34 cellular contexts compared by ENCODE assay signal in genomic region chr4:16265820-16266219, GRCh38.
"Had no signal": no experiment of that assay in that cellular context is flagged by ENCODE, and none has a peak within 500 bp of the region (broad histone marks: within the 10 kb centered on the region; RNA-seq: fewer than 3 reads in every experiment).

No MANE protein-coding gene starts in this region.

- H3K36me3 Mint-ChIP-seq: activated CD8-positive, alpha-beta memory T cell treated with anti-CD3 and anti-CD28 coated beads, Interleukin-2, amount 10 ng/mL, durations not matched to agents 7 days and 5 days; activated naive CD4-positive, alpha-beta T cell treated with anti-CD3 and anti-CD28 coated beads, Interleukin-2, amount 10 ng/mL, durations not matched to agents 7 days and 5 days; activated naive CD8-positive, alpha-beta T cell; activated naive CD8-positive, alpha-beta T cell treated with anti-CD3 and anti-CD28 coated beads, Interleukin-2, amount 10 ng/mL, durations not matched to agents 7 days and 5 days; brain; T-cell had no signal

- H3K27me3 ChIP-seq: ascending aorta, cardiac muscle cell had no signal

- H3K27ac ChIP-seq: ascending aorta, cardiac muscle cell, VCaP had no signal

- H3K27me3 Mint-ChIP-seq: activated B cell treated with CpG ODN at 0.5 μM for 24 hours; activated CD4-positive, alpha-beta T cell treated with anti-CD3 and anti-CD28 coated beads, Interleukin-2, amount 10 ng/mL, durations not matched to agents 7 days and 5 days; activated CD8-positive, alpha-beta memory T cell treated with anti-CD3 and anti-CD28 coated beads, Interleukin-2, amount 10 ng/mL, durations not matched to agents 7 days and 5 days; activated naive CD4-positive, alpha-beta T cell treated with anti-CD3 and anti-CD28 coated beads, Interleukin-2, amount 50 U/mL, for 24 hours; activated naive CD8-positive, alpha-beta T cell; activated naive CD8-positive, alpha-beta T cell treated with anti-CD3 and anti-CD28 coated beads, Interleukin-2, amount 10 ng/mL, durations not matched to agents 7 days and 5 days; activated naive CD8-positive, alpha-beta T cell treated with anti-CD3 and anti-CD28 coated beads, Interleukin-2, amount 50 U/mL, for 24 hours; activated T-cell treated with anti-CD3 and anti-CD28 coated beads, Interleukin-2, amount 50 U/mL, for 24 hours; brain; central memory CD8-positive, alpha-beta T cell; T-cell had no signal

- DNase-seq: activated B cell treated with CpG ODN at 0.5 μM for 24 hours; activated CD4-positive, alpha-beta memory T cell treated with anti-CD3 and anti-CD28 coated beads, Interleukin-2, amount 10 ng/mL, durations not matched to agents 7 days and 5 days; activated CD4-positive, alpha-beta T cell treated with anti-CD3 and anti-CD28 coated beads for 4 hours; activated CD4-positive, alpha-beta T cell treated with anti-CD3 and anti-CD28 coated beads, Interleukin-2, amount 10 ng/mL, durations not matched to agents 7 days and 5 days; activated CD4-positive, alpha-beta T cell treated with anti-CD3 and anti-CD28 coated beads, Interleukin-2, amount 50 U/mL, for 48 hours; activated CD4-positive, CD25-positive, alpha-beta regulatory T cell treated with anti-CD3 and anti-CD28 coated beads, Interleukin-2, amount 50 U/mL, for 72 hours; activated CD8-positive, alpha-beta memory T cell treated with anti-CD3 and anti-CD28 coated beads for 24 hours; activated CD8-positive, alpha-beta memory T cell treated with anti-CD3 and anti-CD28 coated beads, Interleukin-2, amount 10 ng/mL, durations not matched to agents 7 days and 5 days; activated CD8-positive, alpha-beta memory T cell treated with anti-CD3 and anti-CD28 coated beads, Interleukin-2, amount 50 U/mL, for 48 hours; activated CD8-positive, alpha-beta T cell treated with anti-CD3 and anti-CD28 coated beads, Interleukin-2, amount 10 ng/mL, durations not matched to agents 7 days and 5 days; activated effector memory CD4-positive, alpha-beta T cell treated with Interleukin-2 at 50 U/mL for 16 hours; activated gamma-delta T cell; activated naive CD4-positive, alpha-beta T cell treated with anti-CD3 and anti-CD28 coated beads, Interleukin-2, amount 10 ng/mL, durations not matched to agents 7 days and 5 days; activated naive CD4-positive, alpha-beta T cell treated with Interleukin-2 at 50 U/mL for 16 hours; activated naive CD8-positive, alpha-beta T cell treated with anti-CD3 and anti-CD28 coated beads, Interleukin-2, amount 10 ng/mL, durations not matched to agents 7 days and 5 days; activated naive CD8-positive, alpha-beta T cell treated with anti-CD3 and anti-CD28 coated beads, Interleukin-2, amount 50 U/mL, for 24 hours; activated T-cell treated with anti-CD3 and anti-CD28 coated beads, Interleukin-2, amount 50 U/mL, for 24 hours; activated T-cell treated with anti-CD3 and anti-CD28 coated beads, Interleukin-2, amount 50 U/mL, for 48 hours; amygdala; anterior cingulate cortex; caudate nucleus; cerebellar nuclear complex; T-cell; T-helper 2 cell; T-helper 9 cell had no signal

- H3K9me3 Mint-ChIP-seq: activated B cell treated with CpG ODN at 0.5 μM for 24 hours; activated CD4-positive, alpha-beta memory T cell treated with anti-CD3 and anti-CD28 coated beads, Interleukin-2, amount 10 ng/mL, durations not matched to agents 7 days and 5 days; activated CD4-positive, alpha-beta T cell treated with anti-CD3 and anti-CD28 coated beads, Interleukin-2, amount 10 ng/mL, durations not matched to agents 7 days and 5 days; activated naive CD4-positive, alpha-beta T cell treated with anti-CD3 and anti-CD28 coated beads, Interleukin-2, amount 10 ng/mL, durations not matched to agents 7 days and 5 days; activated naive CD4-positive, alpha-beta T cell treated with anti-CD3 and anti-CD28 coated beads, Interleukin-2, amount 50 U/mL, for 24 hours; activated naive CD8-positive, alpha-beta T cell treated with anti-CD3 and anti-CD28 coated beads, Interleukin-2, amount 10 ng/mL, durations not matched to agents 7 days and 5 days; activated naive CD8-positive, alpha-beta T cell treated with anti-CD3 and anti-CD28 coated beads, Interleukin-2, amount 50 U/mL, for 24 hours; activated T-cell treated with anti-CD3 and anti-CD28 coated beads, Interleukin-2, amount 50 U/mL, for 24 hours; activated T-helper 2 cell treated with anti-CD3 and anti-CD28 coated beads, Interferon-gamma antibody, Interleukin-2, Interleukin-4, amounts not matched to agents 10 μg/mL and 5 μg/mL and 100 μg/mL, durations not matched to agents 14 hours and 24 hours and 36 hours; brain; central memory CD8-positive, alpha-beta T cell; T-cell; T-helper 2 cell treated with Interferon-gamma antibody and Interleukin-4, amounts not matched to agents 5 μg/mL and 100 μg/mL, for 36 hours had no signal

- H3K27ac Mint-ChIP-seq: activated B cell treated with CpG ODN at 0.5 μM for 24 hours; activated CD4-positive, alpha-beta memory T cell treated with anti-CD3 and anti-CD28 coated beads, Interleukin-2, amount 10 ng/mL, durations not matched to agents 7 days and 5 days; activated CD4-positive, alpha-beta T cell treated with anti-CD3 and anti-CD28 coated beads, Interleukin-2, amount 10 ng/mL, durations not matched to agents 7 days and 5 days; activated CD8-positive, alpha-beta memory T cell treated with anti-CD3 and anti-CD28 coated beads, Interleukin-2, amount 10 ng/mL, durations not matched to agents 7 days and 5 days; activated CD8-positive, alpha-beta T cell treated with anti-CD3 and anti-CD28 coated beads, Interleukin-2, amount 10 ng/mL, durations not matched to agents 7 days and 5 days; activated naive CD4-positive, alpha-beta T cell treated with anti-CD3 and anti-CD28 coated beads, Interleukin-2, amount 10 ng/mL, durations not matched to agents 7 days and 5 days; activated naive CD4-positive, alpha-beta T cell treated with anti-CD3 and anti-CD28 coated beads, Interleukin-2, amount 50 U/mL, for 24 hours; activated naive CD8-positive, alpha-beta T cell; activated naive CD8-positive, alpha-beta T cell treated with anti-CD3 and anti-CD28 coated beads, Interleukin-2, amount 10 ng/mL, durations not matched to agents 7 days and 5 days; activated naive CD8-positive, alpha-beta T cell treated with anti-CD3 and anti-CD28 coated beads, Interleukin-2, amount 50 U/mL, for 24 hours; activated T-cell treated with anti-CD3 and anti-CD28 coated beads, Interleukin-2, amount 50 U/mL, for 24 hours; activated T-helper 2 cell treated with anti-CD3 and anti-CD28 coated beads, Interferon-gamma antibody, Interleukin-2, Interleukin-4, amounts not matched to agents 10 μg/mL and 5 μg/mL and 100 μg/mL, durations not matched to agents 14 hours and 24 hours and 36 hours; brain; T-cell; T-helper 2 cell treated with Interferon-gamma antibody and Interleukin-4, amounts not matched to agents 5 μg/mL and 100 μg/mL, for 36 hours had no signal

- H3K36me3 ChIP-seq: ascending aorta, cardiac muscle cell had no signal

- H3K4me3 Mint-ChIP-seq: activated B cell treated with CpG ODN at 0.5 μM for 24 hours; activated CD4-positive, alpha-beta memory T cell treated with anti-CD3 and anti-CD28 coated beads, Interleukin-2, amount 10 ng/mL, durations not matched to agents 7 days and 5 days; activated CD4-positive, alpha-beta T cell treated with anti-CD3 and anti-CD28 coated beads, Interleukin-2, amount 10 ng/mL, durations not matched to agents 7 days and 5 days; activated CD8-positive, alpha-beta memory T cell treated with anti-CD3 and anti-CD28 coated beads, Interleukin-2, amount 10 ng/mL, durations not matched to agents 7 days and 5 days; activated CD8-positive, alpha-beta T cell treated with anti-CD3 and anti-CD28 coated beads, Interleukin-2, amount 10 ng/mL, durations not matched to agents 7 days and 5 days; activated naive CD4-positive, alpha-beta T cell treated with anti-CD3 and anti-CD28 coated beads, Interleukin-2, amount 10 ng/mL, durations not matched to agents 7 days and 5 days; activated naive CD4-positive, alpha-beta T cell treated with anti-CD3 and anti-CD28 coated beads, Interleukin-2, amount 50 U/mL, for 24 hours; activated naive CD8-positive, alpha-beta T cell; activated naive CD8-positive, alpha-beta T cell treated with anti-CD3 and anti-CD28 coated beads, Interleukin-2, amount 10 ng/mL, durations not matched to agents 7 days and 5 days; activated naive CD8-positive, alpha-beta T cell treated with anti-CD3 and anti-CD28 coated beads, Interleukin-2, amount 50 U/mL, for 24 hours; activated T-cell treated with anti-CD3 and anti-CD28 coated beads, Interleukin-2, amount 50 U/mL, for 24 hours; brain; central memory CD8-positive, alpha-beta T cell; T-cell; T-helper 2 cell treated with Interferon-gamma antibody and Interleukin-4, amounts not matched to agents 5 μg/mL and 100 μg/mL, for 36 hours had no signal

- ATAC-seq: activated CD8-positive, alpha-beta memory T cell treated with anti-CD3 and anti-CD28 coated beads, Interleukin-2, amount 10 ng/mL, durations not matched to agents 7 days and 5 days; activated CD8-positive, alpha-beta T cell treated with anti-CD3 and anti-CD28 coated beads, Interleukin-2, amount 10 ng/mL, durations not matched to agents 7 days and 5 days; activated naive CD8-positive, alpha-beta T cell treated with anti-CD3 and anti-CD28 coated beads, Interleukin-2, amount 50 U/mL, for 24 hours; T-cell had no signal

- H3K4me3 ChIP-seq: ascending aorta, cardiac muscle cell had no signal

- H3K9me3 ChIP-seq: ascending aorta had no signal
